9 cellular contexts compared by ENCODE assay signal in genomic region chr17:67629963-67630320, GRCh38.
A peak's percentile ranks its signal among the peaks of the same experiment; 100 is the strongest.
DNase-seq lines count a peak whose midpoint lies in the region; ATAC-seq and TF ChIP-seq lines count a peak whose summit lies in the region.
"Had no signal": no experiment of that assay in that cellular context is flagged by ENCODE, and none has a peak within 500 bp of the region (broad histone marks: within the 10 kb centered on the region; RNA-seq: fewer than 3 reads in every experiment).

No MANE protein-coding gene starts in this region.

- H3K4me2 ChIP-seq in HCT116 (ENCODE audit: low read length) (no peak overlapping the region), PC-9 (no peak overlapping the region), smooth muscle cell (no peak overlapping the region)

- intact Hi-C loops in HCT116 (cut with micrococcal nuclease) = loop anchor here (2.0 kb wide), 1 partner anchor 251 kb away; no protein-coding TSS in a partner anchor
- intact Hi-C loops in PC-9 (cut with micrococcal nuclease; ENCODE audit: unreplicated experiment) = no loop called here

- no peaks in the 10 kb centered on the region for H4K20me1 ChIP-seq in HCT116 (ENCODE audit: insufficient read depth)
- H4K20me1 ChIP-seq in PC-9 (ENCODE audit: insufficient read depth) = no peaks in the 10 kb centered on the region
- H4K20me1 ChIP-seq in smooth muscle cell (ENCODE audit: low read depth) = no peaks in the 10 kb centered on the region

- CTCF ChIA-PET in HCT116 (lab: Charles Lee) = interaction anchor here (0.8 to 1.1 kb wide), 2 partner anchors 251 to 256 kb away, joined by 3 to 4 read pairs; no protein-coding TSS in a partner anchor
- CTCF ChIA-PET in PC-9 (lab: Charles Lee) = interaction anchor here (0.7 kb wide), 1 partner anchor 390 kb away, joined by 6 read pairs; no protein-coding TSS in a partner anchor

- H3K4me3 ChIP-seq in HCT116 (replicated peaks in 1 of 2; ENCODE audit: low read depth in 1 of 2, low read length in 2 of 2) = no peak overlapping the region
- no peak overlapping the region for H3K4me3 ChIP-seq in PC-9
- no peak overlapping the region for H3K4me3 ChIP-seq in smooth muscle cell

- 77% methylated on average over 4 of the region's 4 CpGs for WGBS in smooth muscle cell (ENCODE audit: low lambda C conversion rate)

- no peaks in the 10 kb centered on the region for H3K79me2 ChIP-seq in HCT116 (ENCODE audit: insufficient read depth, low read length)
- no peaks in the 10 kb centered on the region for H3K79me2 ChIP-seq in PC-9 (ENCODE audit: low read depth)
- no peaks in the 10 kb centered on the region for H3K79me2 ChIP-seq in smooth muscle cell (ENCODE audit: low read depth)

- H3K9me3 ChIP-seq in HCT116 (ENCODE audit: control insufficient read depth in 1 of 2, insufficient read depth in 1 of 2, low read depth in 1 of 2, low read length in 2 of 2) (no peaks in the 10 kb centered on the region), PC-9 (ENCODE audit: insufficient read depth, low read depth) (no peaks in the 10 kb centered on the region), smooth muscle cell (replicated peaks; ENCODE audit: low read depth) (no peaks in the 10 kb centered on the region)

- ATAC-seq in HCT116 = peak; percentile 76
- ATAC-seq in foreskin keratinocyte = peak; percentile 55
- no peak for ATAC-seq in activated CD4-positive, CD25-positive, alpha-beta regulatory T cell treated with anti-CD3 and anti-CD28 coated beads, Interleukin-2, amount 50 U/mL, for 24 hours

- TF ChIP-seq CTCF in HCT116 (IDR thresholded peaks at IDR 0.05 in 2 of 3, conservative IDR thresholded peaks at IDR 0.05 in 1 of 3; ENCODE audit: borderline replicate concordance in 1 of 3, insufficient read depth in 1 of 3, low read depth in 2 of 3, low read length in 2 of 3) (peak; percentile 37 to 55 (median 52); a peak in 5 of 6 replicates), PC-9 (conservative IDR thresholded peaks at IDR 0.05) (peak; percentile 49), foreskin keratinocyte (conservative IDR thresholded peaks at IDR 0.05) (peak; percentile 66), smooth muscle cell (IDR thresholded peaks at IDR 0.05; ENCODE audit: borderline replicate concordance, insufficient read depth, poor library complexity, severe bottlenecking) (peak; percentile 30)

- no peak for TF ChIP-seq POLR2A in HCT116 (IDR thresholded peaks at IDR 0.05; ENCODE audit: borderline replicate concordance, extremely low read depth, insufficient read depth, insufficient read length)

- no peaks in the 10 kb centered on the region for H3F3A ChIP-seq in PC-9 (ENCODE audit: insufficient read depth, low read depth)
- H3F3A ChIP-seq in smooth muscle cell (ENCODE audit: low read depth) = no peaks in the 10 kb centered on the region

- H3K4me1 ChIP-seq in HCT116 (ENCODE audit: control insufficient read depth in 1 of 2, insufficient read depth in 2 of 2, low read length in 2 of 2) (no peaks in the 10 kb centered on the region), PC-9 (replicated peaks; ENCODE audit: insufficient read depth) (no peaks in the 10 kb centered on the region), foreskin keratinocyte (peaks cover 5% of the 10 kb centered on the region), smooth muscle cell (ENCODE audit: low read depth) (no peaks in the 10 kb centered on the region)

- H3K27me3 ChIP-seq in HCT116 (ENCODE audit: insufficient read depth, low read length) (no peaks in the 10 kb centered on the region), PC-9 (ENCODE audit: insufficient read depth, low read depth) (no peaks in the 10 kb centered on the region), foreskin keratinocyte (no peaks in the 10 kb centered on the region), smooth muscle cell (ENCODE audit: low read depth) (no peaks in the 10 kb centered on the region)

- H3K9me2 ChIP-seq in HCT116 (ENCODE audit: insufficient read depth) (no peaks in the 10 kb centered on the region), PC-9 (ENCODE audit: insufficient read depth) (no peaks in the 10 kb centered on the region; the same call in 1 of the 2 replicates)

- no peak overlapping the region for H2AFZ ChIP-seq in HCT116 (ENCODE audit: low read depth, low read length, poor library complexity, severe bottlenecking)
- no peak overlapping the region for H2AFZ ChIP-seq in PC-9
- no peak overlapping the region for H2AFZ ChIP-seq in smooth muscle cell (ENCODE audit: low read depth)

- POLR2A ChIA-PET in HCT116 (lab: Charles Lee) (no interaction called here), PC-9 (lab: Charles Lee; ENCODE audit: unreplicated experiment) (no interaction called here)

- BruUV-seq in HCT116 (replicated peaks; lab: Mats Ljungman, UMichigan) (no TSS peak), PC-9 (replicated peaks; lab: Mats Ljungman, UMichigan) (no TSS peak)

- DNase-seq in AG20443 (ENCODE audit: low spot score) (peak; percentile 79), HCT116 (ENCODE audit: low read depth, low spot score) (peak; percentile 23), PC-9 (no peak), foreskin keratinocyte (peak in 1 of 2 donors; percentile 37), smooth muscle cell (lab: John Stamatoyannopoulos, UW; ENCODE audit: unreplicated experiment) (no peak), SKM-1 (lab: John Stamatoyannopoulos, UW; ENCODE audit: unreplicated experiment) (no peak), NCI-H345 (lab: John Stamatoyannopoulos, UW) (no peak)

- RAD21 ChIA-PET in HCT116 (lab: Charles Lee; ENCODE audit: low non-redundant PET in 1 of 2, low total read pairs in 2 of 2, uncharacterized antibody in 2 of 2, unreplicated experiment in 2 of 2) = no interaction called here

- no peaks in the 10 kb centered on the region for H3K36me3 ChIP-seq in HCT116 (ENCODE audit: control insufficient read depth in 1 of 2, insufficient read depth in 2 of 2, low read length in 2 of 2)
- no peaks in the 10 kb centered on the region for H3K36me3 ChIP-seq in PC-9 (ENCODE audit: low read depth)
- no peaks in the 10 kb centered on the region for H3K36me3 ChIP-seq in smooth muscle cell (ENCODE audit: low read depth)

- H3K27ac ChIP-seq in HCT116 (ENCODE audit: low read depth, low read length) = no peak overlapping the region
- no peak overlapping the region for H3K27ac ChIP-seq in PC-9
- H3K27ac ChIP-seq in foreskin keratinocyte = no peak overlapping the region
- no peak overlapping the region for H3K27ac ChIP-seq in smooth muscle cell (ENCODE audit: low read depth)
- H3K27ac ChIP-seq: epithelial cell of prostate had no signal

- peak; percentile 65 for TF ChIP-seq RAD21 in HCT116 (IDR thresholded peaks at IDR 0.05; ENCODE audit: low read depth)

- H3K9ac ChIP-seq in HCT116 (ENCODE audit: low read length) = no peak overlapping the region
- no peak overlapping the region for H3K9ac ChIP-seq in smooth muscle cell (ENCODE audit: low read depth)

TF ChIP-seq in HCT116, 20 proteins besides CTCF, POLR2A, EP300 and RAD21:
- no peak for TF ChIP-seq EZH2 (IDR thresholded peaks at IDR 0.05)
- no peak for TF ChIP-seq CEBPB (IDR thresholded peaks at IDR 0.05; ENCODE audit: low read depth)
- TF ChIP-seq MAX (IDR thresholded peaks at IDR 0.05) = no peak
- TF ChIP-seq EGR1 (IDR thresholded peaks at IDR 0.05; ENCODE audit: low read depth) = no peak
- TF ChIP-seq ELF1 (IDR thresholded peaks at IDR 0.05; ENCODE audit: borderline replicate concordance, low read depth) = no peak
- no peak for TF ChIP-seq SRF (IDR thresholded peaks at IDR 0.05; ENCODE audit: low read depth)
- TF ChIP-seq ZBTB33 (IDR thresholded peaks at IDR 0.05; ENCODE audit: extremely low read depth, insufficient replicate concordance, low read length) = no peak
- TF ChIP-seq CBX3 (IDR thresholded peaks at IDR 0.05; ENCODE audit: low read depth) = no peak

Comparison
In these comparisons a context has a peak if more than half of its experiments do, and no peak if none do; other contexts are left out.
1. DNase-seq: peak in AG20443 (single experiment) and HCT116 (single experiment); none in PC-9 (0 of 2), smooth muscle cell (single experiment), SKM-1 (single experiment) and NCI-H345 (single experiment).
2. ATAC-seq: peak in HCT116 (single experiment) and foreskin keratinocyte (single experiment); none in activated CD4-positive, CD25-positive, alpha-beta regulatory T cell treated with anti-CD3 and anti-CD28 coated beads, Interleukin-2, amount 50 U/mL, for 24 hours (0 of 2).
3. Peak in every context shown above with its lines, with median percentiles within 50 percentile points of each other: CTCF ChIP-seq.